27 cellular contexts compared by ENCODE assay signal in genomic region chr10:11023009-11023408, GRCh38.
"Had no signal": no experiment of that assay in that cellular context is flagged by ENCODE, and none has a peak within 500 bp of the region (broad histone marks: within the 10 kb centered on the region; RNA-seq: fewer than 3 reads in every experiment).

No MANE protein-coding gene starts in this region.

- H3K27me3 ChIP-seq: cardiac muscle cell, gastrocnemius medialis, testis, uterus had no signal

- H3K36me3 Mint-ChIP-seq: activated CD4-positive, alpha-beta memory T cell treated with anti-CD3 and anti-CD28 coated beads for 36 hours; naive thymus-derived CD8-positive, alpha-beta T cell; stimulated activated memory B cell treated with anti-CD40 and anti-IgM and Interleukin-4, amounts not matched to agents 10 μg/mL and 1 μg/mL and 100 μg/mL, for 72 hours had no signal

- H3K9me3 Mint-ChIP-seq: activated B cell treated with CpG ODN at 0.5 μM for 24 hours; activated CD4-positive, alpha-beta memory T cell treated with anti-CD3 and anti-CD28 coated beads for 36 hours; activated naive CD8-positive, alpha-beta T cell treated with anti-CD3 and anti-CD28 coated beads, Interleukin-2, amount 50 U/mL, for 24 hours; dendritic cell treated with granulocyte-macrophage colony-stimulating factor and Interleukin-4, amounts not matched to agents 40 ng/mL and 50 ng/mL, for 4 days; naive thymus-derived CD8-positive, alpha-beta T cell; stimulated activated memory B cell treated with anti-CD40 and anti-IgM and Interleukin-4, amounts not matched to agents 10 μg/mL and 1 μg/mL and 100 μg/mL, for 72 hours had no signal

- H3K4me1 ChIP-seq: left lung, prostate gland, testis, uterus had no signal

- H3K4me3 Mint-ChIP-seq: activated B cell treated with CpG ODN at 0.5 μM for 24 hours; activated CD4-positive, alpha-beta memory T cell treated with anti-CD3 and anti-CD28 coated beads for 36 hours; activated naive CD8-positive, alpha-beta T cell treated with anti-CD3 and anti-CD28 coated beads, Interleukin-2, amount 50 U/mL, for 24 hours; dendritic cell treated with granulocyte-macrophage colony-stimulating factor and Interleukin-4, amounts not matched to agents 40 ng/mL and 50 ng/mL, for 4 days; naive thymus-derived CD8-positive, alpha-beta T cell; stimulated activated memory B cell treated with anti-CD40 and anti-IgM and Interleukin-4, amounts not matched to agents 10 μg/mL and 1 μg/mL and 100 μg/mL, for 72 hours; T-helper 17 cell had no signal

- H3K36me3 ChIP-seq: cardiac muscle cell, gastrocnemius medialis, left lung, prostate gland, uterus had no signal

- DNase-seq: activated B cell treated with CpG ODN at 0.5 μM for 24 hours; activated CD4-positive, alpha-beta memory T cell treated with anti-CD3 and anti-CD28 coated beads for 36 hours; activated CD4-positive, alpha-beta T cell treated with anti-CD3 and anti-CD28 coated beads for 4 hours; activated gamma-delta T cell; activated naive CD4-positive, alpha-beta T cell treated with anti-CD3 and anti-CD28 coated beads, Interleukin-2, amount 50 U/mL, for 16 hours; activated naive CD8-positive, alpha-beta T cell treated with anti-CD3 and anti-CD28 coated beads, Interleukin-2, amount 50 U/mL, for 24 hours; activated T-cell treated with anti-CD3 and anti-CD28 coated beads for 4 hours; effector CD8-positive, alpha-beta T cell; gastrocnemius medialis; hippocampal formation; kidney glomerular epithelial cell; left lung; naive thymus-derived CD8-positive, alpha-beta T cell; right cardiac atrium; small intestine; stimulated activated CD4-positive, alpha-beta T cell treated with anti-CD3 and anti-CD28 coated beads, Interleukin-2, amount 100 ng/mL, for 24 hours; T-helper 17 cell; testis; trophoblast cell; uterus had no signal

- H3K4me3 ChIP-seq: cardiac muscle cell, gastrocnemius medialis, left lung, lung, prostate gland, testis, uterus had no signal

- H3K9me3 ChIP-seq: gastrocnemius medialis, left lung, prostate gland, testis, uterus had no signal

- FAIRE-seq: endothelial cell of umbilical vein, small intestine had no signal

- H3K27ac Mint-ChIP-seq: activated B cell treated with CpG ODN at 0.5 μM for 24 hours; activated CD4-positive, alpha-beta memory T cell treated with anti-CD3 and anti-CD28 coated beads for 36 hours; activated naive CD8-positive, alpha-beta T cell treated with anti-CD3 and anti-CD28 coated beads, Interleukin-2, amount 50 U/mL, for 24 hours; dendritic cell treated with granulocyte-macrophage colony-stimulating factor and Interleukin-4, amounts not matched to agents 40 ng/mL and 50 ng/mL, for 4 days; naive thymus-derived CD8-positive, alpha-beta T cell; stimulated activated memory B cell treated with anti-CD40 and anti-IgM and Interleukin-4, amounts not matched to agents 10 μg/mL and 1 μg/mL and 100 μg/mL, for 72 hours; T-helper 17 cell had no signal

- ATAC-seq: activated naive CD8-positive, alpha-beta T cell treated with anti-CD3 and anti-CD28 coated beads, Interleukin-2, amount 50 U/mL, for 24 hours; esophagus mucosa; gastrocnemius medialis; left lung; naive thymus-derived CD8-positive, alpha-beta T cell; right cardiac atrium; stimulated activated memory B cell treated with anti-CD40 and anti-IgM and Interleukin-4, amounts not matched to agents 10 μg/mL and 1 μg/mL and 100 μg/mL, for 72 hours; T-helper 17 cell had no signal

- H3K27ac ChIP-seq: cardiac muscle cell, gastrocnemius medialis, prostate gland, testis had no signal
